ENCODE assay signal across 8 cellular contexts in genomic region chr9:14313951-14314423, GRCh38. TPM values are rescaled to one million over a fixed set of nuclear protein-coding genes. Genes with fewer than 3 reads are reported as not detected.
DNase-seq lines count a peak whose midpoint lies in the region; ATAC-seq and TF ChIP-seq lines count a peak whose summit lies in the region.

Gene NFIB (minus strand): TSS chr9:14314141. CDS start chr9:14313511, 630 bp downstream.

- no peak within 1 kb of the TSS for H3K4ac ChIP-seq in IMR-90 (ENCODE audit: low read depth, low read length)

- H3K23ac ChIP-seq in IMR-90 (ENCODE audit: low read depth, low read length) = peak within 1 kb of the TSS; percentile 52; the same call in 1 of the 2 replicates

- ATAC-seq in IMR-90 (ENCODE audit: low read depth) (peak; percentile 33), omental fat pad (ENCODE audit: low FRiP score) (peak; percentile 2)

- no peak within 1 kb of the TSS for H2BK5ac ChIP-seq in IMR-90 (ENCODE audit: low read depth, low read length, poor library complexity, severe bottlenecking)

- H3K36me3 Mint-ChIP-seq in activated T-helper 2 cell treated with anti-CD3 and anti-CD28 coated beads, Interferon-gamma antibody, Interleukin-2, Interleukin-4, amounts not matched to agents 10 μg/mL and 5 μg/mL and 100 μg/mL, durations not matched to agents 14 hours and 24 hours and 36 hours (ENCODE audit: low read depth) = peaks cover 5% of the 10 kb centered on the region
- no peaks in the 10 kb centered on the region for H3K36me3 Mint-ChIP-seq in glutamatergic neuron (ENCODE audit: unreplicated experiment)

- H3K79me1 ChIP-seq in IMR-90 (ENCODE audit: low read depth in 1 of 2, low read length in 2 of 2) = no peaks in the 10 kb centered on the region

- H4K91ac ChIP-seq in IMR-90 (ENCODE audit: insufficient read depth, low read depth, low read length) = no peak within 1 kb of the TSS

- peaks cover 37% of the 10 kb centered on the region for H3K4me1 ChIP-seq in DOHH2 (ENCODE audit: control insufficient read depth, low read length)
- H3K4me1 ChIP-seq in IMR-90 (ENCODE audit: control insufficient read depth, insufficient read depth, low read length) = no peaks in the 10 kb centered on the region; the same call in 1 of the 2 replicates

- no peak within 1 kb of the TSS for H2BK15ac ChIP-seq in IMR-90 (ENCODE audit: low read depth, low read length)

- H2BK120ac ChIP-seq in IMR-90 (ENCODE audit: low read depth, low read length) = no peak within 1 kb of the TSS

- CTCF ChIA-PET in IMR-90 (lab: Yijun Ruan, JAX) = no interaction called here

- no peaks in the 10 kb centered on the region for H3K9me1 ChIP-seq in IMR-90 (ENCODE audit: insufficient read depth, low read length)

- no peak within 1 kb of the TSS for H2AK5ac ChIP-seq in IMR-90 (ENCODE audit: low read depth, low read length)

- in situ Hi-C loops in IMR-90 (cut with MboI; ENCODE audit: low sequenced_read_pairs) = no loop called here

- WGBS in IMR-90 (ENCODE audit: extremely low coverage in 2 of 2, insufficient read length in 1 of 2), 2 experiments = 0% methylated on average over 8 of the region's 63 CpGs; no CpG with 5 or more reads in 1 of the 2 experiments

- no peak within 1 kb of the TSS for H3K56ac ChIP-seq in IMR-90 (ENCODE audit: extremely low read depth, insufficient read depth, low read length)

- H3F3A ChIP-seq in DOHH2 (ENCODE audit: control insufficient read depth, insufficient read depth) = peaks cover 6% of the 10 kb centered on the region

- H3K4me1 Mint-ChIP-seq in activated T-helper 2 cell treated with anti-CD3 and anti-CD28 coated beads, Interferon-gamma antibody, Interleukin-2, Interleukin-4, amounts not matched to agents 10 μg/mL and 5 μg/mL and 100 μg/mL, durations not matched to agents 14 hours and 24 hours and 36 hours (ENCODE audit: low read depth) = peaks cover 19% of the 10 kb centered on the region
- peaks cover 2% of the 10 kb centered on the region for H3K4me1 Mint-ChIP-seq in glutamatergic neuron (ENCODE audit: low read depth, unreplicated experiment)

- peak; percentile 24 for DNase-seq in IMR-90
- DNase-seq in activated T-helper 2 cell treated with anti-CD3 and anti-CD28 coated beads, Interferon-gamma antibody, Interleukin-2, Interleukin-4, amounts not matched to agents 10 μg/mL and 5 μg/mL and 100 μg/mL, durations not matched to agents 14 hours and 24 hours and 36 hours (ENCODE audit: low spot score) = no peak
- DNase-seq in glutamatergic neuron = peak; percentile 57
- DNase-seq in omental fat pad (ENCODE audit: low spot score) = no peak
- no peak for DNase-seq in OCI-M1 (lab: John Stamatoyannopoulos, UW)
- no peak for DNase-seq in foreskin melanocyte
- DNase-seq in NCI-H187 treated with DMSO at 0.1 percent for 48 hours (lab: John Stamatoyannopoulos, UW) = no peak

- H3K36me3 ChIP-seq in DOHH2 (ENCODE audit: control insufficient read depth, low read length) = no peaks in the 10 kb centered on the region
- H3K36me3 ChIP-seq in IMR-90 (ENCODE audit: control insufficient read depth, insufficient read depth, low read length) = no peaks in the 10 kb centered on the region

- H4K5ac ChIP-seq in IMR-90 (ENCODE audit: low read depth, low read length) = no peak within 1 kb of the TSS

- H3K9me3 ChIP-seq in DOHH2 (ENCODE audit: control insufficient read depth, insufficient read depth, low read length) (no peaks in the 10 kb centered on the region), IMR-90 (ENCODE audit: control insufficient read depth, insufficient read depth, low read length) (no peaks in the 10 kb centered on the region)

- no peak within 1 kb of the TSS for H2BK20ac ChIP-seq in IMR-90 (ENCODE audit: low read depth, low read length)

- no peak within 1 kb of the TSS for H3K18ac ChIP-seq in IMR-90 (ENCODE audit: low read depth, low read length)

- H4K20me1 ChIP-seq in DOHH2 (ENCODE audit: control insufficient read depth, insufficient read depth, low read depth, low read length) (no peaks in the 10 kb centered on the region), IMR-90 (ENCODE audit: insufficient read depth, low read length) (no peaks in the 10 kb centered on the region)

- H3K79me2 ChIP-seq in DOHH2 (ENCODE audit: control insufficient read depth, low read length) = no peaks in the 10 kb centered on the region

- H2AK9ac ChIP-seq in IMR-90 (replicated peaks; ENCODE audit: low read depth, low read length, poor library complexity) = peak within 1 kb of the TSS; percentile 30

- peak within 1 kb of the TSS; percentile 90 for H3K4me3 ChIP-seq in DOHH2 (ENCODE audit: low read length)
- peak within 1 kb of the TSS; percentile 46 for H3K4me3 ChIP-seq in IMR-90 (ENCODE audit: insufficient read depth, low read depth, low read length)

- no peak within 1 kb of the TSS for H3K27ac Mint-ChIP-seq in activated T-helper 2 cell treated with anti-CD3 and anti-CD28 coated beads, Interferon-gamma antibody, Interleukin-2, Interleukin-4, amounts not matched to agents 10 μg/mL and 5 μg/mL and 100 μg/mL, durations not matched to agents 14 hours and 24 hours and 36 hours
- H3K27ac Mint-ChIP-seq in glutamatergic neuron (ENCODE audit: unreplicated experiment) = peak within 1 kb of the TSS; percentile 13

- POLR2A ChIA-PET in IMR-90 (lab: Charles Lee; ENCODE audit: unreplicated experiment) = no interaction called here

- peak within 1 kb of the TSS; percentile 70 for H2AFZ ChIP-seq in IMR-90 (replicated peaks; ENCODE audit: low read length, poor library complexity)

- H3K14ac ChIP-seq in IMR-90 (replicated peaks; ENCODE audit: low read depth, low read length) = no peak within 1 kb of the TSS

- dilution Hi-C loops in IMR-90 (cut with HindIII; ENCODE audit: low sequenced_read_pairs, unreplicated experiment) = no loop called here

- no peaks in the 10 kb centered on the region for H3K9me3 Mint-ChIP-seq in activated T-helper 2 cell treated with anti-CD3 and anti-CD28 coated beads, Interferon-gamma antibody, Interleukin-2, Interleukin-4, amounts not matched to agents 10 μg/mL and 5 μg/mL and 100 μg/mL, durations not matched to agents 14 hours and 24 hours and 36 hours
- peaks cover 15% of the 10 kb centered on the region for H3K9me3 Mint-ChIP-seq in glutamatergic neuron (ENCODE audit: unreplicated experiment)

- TF ChIP-seq POLR2A in IMR-90 (IDR thresholded peaks at IDR 0.05; ENCODE audit: low read depth, low read length) = no peak

- peak within 1 kb of the TSS; percentile 50 for H3K9ac ChIP-seq in IMR-90 (ENCODE audit: low read depth, low read length)

- no TSS peak for BruUV-seq in IMR-90 (replicated peaks; lab: Mats Ljungman, UMichigan)

- peaks cover 66% of the 10 kb centered on the region for H3K27me3 Mint-ChIP-seq in activated T-helper 2 cell treated with anti-CD3 and anti-CD28 coated beads, Interferon-gamma antibody, Interleukin-2, Interleukin-4, amounts not matched to agents 10 μg/mL and 5 μg/mL and 100 μg/mL, durations not matched to agents 14 hours and 24 hours and 36 hours (ENCODE audit: low read depth)
- H3K27me3 Mint-ChIP-seq in glutamatergic neuron (ENCODE audit: unreplicated experiment) = peaks cover 23% of the 10 kb centered on the region

- TF ChIP-seq RAD21 in IMR-90 (IDR thresholded peaks at IDR 0.05; ENCODE audit: low read length) = no peak

- intact Hi-C loops in IMR-90 (cut with micrococcal nuclease) = loop anchor here (10.0 kb wide), 1 partner anchor 379 kb away; no protein-coding TSS in a partner anchor
- intact Hi-C loops in activated T-helper 2 cell treated with anti-CD3 and anti-CD28 coated beads, Interferon-gamma antibody, Interleukin-2, Interleukin-4, amounts not matched to agents 10 μg/mL and 5 μg/mL and 100 μg/mL, durations not matched to agents 14 hours and 24 hours and 36 hours (cut with micrococcal nuclease) = loop anchor here (1.0 kb wide), 1 partner anchor 8 kb away; no protein-coding TSS in a partner anchor

- H3K4me2 ChIP-seq in DOHH2 (ENCODE audit: low read length) = peak within 1 kb of the TSS; percentile 96
- H3K4me2 ChIP-seq in IMR-90 (ENCODE audit: low read depth, low read length) = peak within 1 kb of the TSS; percentile 75

- TF ChIP-seq CTCF in DOHH2 (IDR thresholded peaks at IDR 0.05; ENCODE audit: low read depth, low read length, poor library complexity, severe bottlenecking) = no peak
- TF ChIP-seq CTCF in IMR-90 (conservative IDR thresholded peaks at IDR 0.05; ENCODE audit: low read depth, low read length) = no peak
- no peak for TF ChIP-seq CTCF in glutamatergic neuron (IDR thresholded peaks at IDR 0.05; ENCODE audit: partially characterized antibody, unreplicated experiment)
- no peak for TF ChIP-seq CTCF in omental fat pad (IDR thresholded peaks at IDR 0.05)

- peak within 1 kb of the TSS; percentile 72 for H3K4me3 Mint-ChIP-seq in activated T-helper 2 cell treated with anti-CD3 and anti-CD28 coated beads, Interferon-gamma antibody, Interleukin-2, Interleukin-4, amounts not matched to agents 10 μg/mL and 5 μg/mL and 100 μg/mL, durations not matched to agents 14 hours and 24 hours and 36 hours (ENCODE audit: low read depth)
- H3K4me3 Mint-ChIP-seq in glutamatergic neuron (ENCODE audit: unreplicated experiment) = peak within 1 kb of the TSS; percentile 94

- H3K9me2 ChIP-seq in DOHH2 (replicated peaks; ENCODE audit: control insufficient read depth, low read length) = no peaks in the 10 kb centered on the region

- H4K8ac ChIP-seq in IMR-90 (ENCODE audit: low read depth in 2 of 2, low read length in 2 of 2) = no peak within 1 kb of the TSS

- no peaks in the 10 kb centered on the region for H3K27me3 ChIP-seq in DOHH2 (ENCODE audit: control insufficient read depth, low read length)
- H3K27me3 ChIP-seq in IMR-90 (ENCODE audit: control insufficient read depth, insufficient read depth, low read length) = peaks cover 59% of the 10 kb centered on the region

- H3K27ac ChIP-seq in DOHH2 (ENCODE audit: low read depth, low read length) (peak within 1 kb of the TSS; percentile 51), IMR-90 (ENCODE audit: insufficient read depth, low read length) (no peak within 1 kb of the TSS)

TF ChIP-seq in IMR-90, 13 proteins besides CTCF, POLR2A, EP300 and RAD21 (continues in another document):
- TF ChIP-seq MXI1 (IDR thresholded peaks at IDR 0.05; ENCODE audit: borderline replicate concordance, low read depth, low read length) (no peak), RCOR1 (IDR thresholded peaks at IDR 0.05; ENCODE audit: insufficient replicate concordance, low read length) (no peak)

RNA-seq across cellular contexts. Expression of gene NFIB, which starts in this region (rescaled TPM):
- total RNA-seq in IMR-90 (2012; rRNA removed) (2.0 and 2.2 TPM in 2 replicates), glutamatergic neuron (ENCODE audit: unreplicated experiment) (1.5 TPM), omental fat pad (100 to 1,000 TPM in 3 of 4 donors, 10 to 100 TPM in 1; 55.1 to 265 (median 106) TPM)
- 1.2 and 1.4 TPM in 2 replicates for polyA plus RNA-seq in IMR-90 (2012; rRNA removed)
- 0.55 and 0.99 TPM in 2 replicates for polyA plus RNA-seq in IMR-90 (2012; cell fraction: cytosol; rRNA removed)
- polyA plus RNA-seq in IMR-90 (2012; cell fraction: nucleus; rRNA removed; ENCODE audit: low replicate concordance) = 0.38 and 2.1 TPM in 2 replicates
- total RNA-seq in activated T-helper 2 cell treated with anti-CD3 and anti-CD28 coated beads, Interferon-gamma antibody, Interleukin-2, Interleukin-4, amounts not matched to agents 10 μg/mL and 5 μg/mL and 100 μg/mL, durations not matched to agents 14 hours and 24 hours and 36 hours = 0.02 TPM in 1 of 2 replicates, not detected in the other

Comparison
In these comparisons a context has a peak if more than half of its experiments do, and no peak if none do; other contexts are left out.
1. RNA of gene NFIB (total RNA-seq): 55.1 to 265 TPM in omental fat pad; 2.0 to 2.2 TPM in IMR-90, 1.5 TPM in glutamatergic neuron (single experiment) and 0.02 TPM in activated T-helper 2 cell treated with anti-CD3 and anti-CD28 coated beads, Interferon-gamma antibody, Interleukin-2, Interleukin-4, amounts not matched to agents 10 μg/mL and 5 μg/mL and 100 μg/mL, durations not matched to agents 14 hours and 24 hours and 36 hours; every median in the first group is over 10 times any median in the second.
2. DNase-seq: peak in IMR-90 (single experiment) and glutamatergic neuron (single experiment); none in activated T-helper 2 cell treated with anti-CD3 and anti-CD28 coated beads, Interferon-gamma antibody, Interleukin-2, Interleukin-4, amounts not matched to agents 10 μg/mL and 5 μg/mL and 100 μg/mL, durations not matched to agents 14 hours and 24 hours and 36 hours (single experiment), omental fat pad (single experiment), OCI-M1 (single experiment), foreskin melanocyte (single experiment) and NCI-H187 treated with DMSO at 0.1 percent for 48 hours (single experiment).